In the genomic region with DNA sequence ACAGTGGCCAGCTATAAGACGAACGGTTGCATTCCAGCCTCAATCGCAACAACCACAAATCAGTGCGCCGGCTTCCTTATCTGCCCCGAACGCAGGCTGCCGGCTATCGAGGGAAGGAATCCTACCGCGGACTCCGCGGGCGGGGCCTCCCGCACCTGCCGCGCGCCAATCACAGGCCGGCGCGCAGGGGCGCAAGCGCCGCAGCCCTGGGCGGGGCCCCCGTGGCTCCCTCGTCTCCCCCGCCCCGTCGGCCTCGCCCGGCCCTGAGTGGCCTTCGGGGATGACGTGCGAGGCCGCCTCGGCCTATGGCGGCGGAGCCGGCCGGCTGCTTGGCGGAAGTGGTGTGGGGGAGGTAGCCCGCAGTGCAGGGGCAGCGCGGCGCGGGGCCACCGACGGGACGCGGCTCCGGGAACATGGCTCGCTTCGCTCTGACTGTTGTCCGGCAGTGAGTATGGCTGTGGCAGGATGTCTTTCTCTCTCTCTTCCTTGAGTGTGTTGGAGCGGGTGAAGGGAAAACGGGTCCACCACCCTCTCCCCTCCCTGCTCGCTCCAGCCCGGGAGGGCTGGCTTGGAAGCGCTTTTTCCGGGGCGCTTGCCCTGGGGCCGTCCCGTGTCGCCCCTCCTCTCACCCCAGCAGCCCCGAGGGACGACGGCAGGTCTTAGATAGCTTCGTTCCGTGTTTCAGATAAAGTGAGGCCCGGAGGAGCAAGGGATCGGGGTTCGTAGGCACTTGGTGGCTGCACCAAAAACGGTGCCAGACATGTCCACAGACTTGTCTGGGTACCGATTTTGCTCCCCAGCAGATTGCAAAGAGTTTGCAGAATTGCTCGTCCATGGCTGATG, we compare ENCODE assay signal across 8 cellular contexts. TPM values are rescaled to one million over a fixed set of nuclear protein-coding genes. Genes with fewer than 3 reads are reported as not detected.
A peak's percentile ranks its signal among the peaks of the same experiment; 100 is the strongest.
DNase-seq lines count a peak whose midpoint lies in the region; ATAC-seq lines count a peak whose summit lies in the region.

A gene with protein sequence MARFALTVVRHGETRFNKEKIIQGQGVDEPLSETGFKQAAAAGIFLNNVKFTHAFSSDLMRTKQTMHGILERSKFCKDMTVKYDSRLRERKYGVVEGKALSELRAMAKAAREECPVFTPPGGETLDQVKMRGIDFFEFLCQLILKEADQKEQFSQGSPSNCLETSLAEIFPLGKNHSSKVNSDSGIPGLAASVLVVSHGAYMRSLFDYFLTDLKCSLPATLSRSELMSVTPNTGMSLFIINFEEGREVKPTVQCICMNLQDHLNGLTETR (plus strand): TSS at position 355 of the 843 bp plus-strand sequence. CDS start 59 bp downstream, at position 414.

- DNase-seq in COLO668 (lab: John Stamatoyannopoulos, UW; ENCODE audit: unreplicated experiment) (peak; percentile 96), HT-29 (ENCODE audit: low spot score) (peak; percentile 94), medulla oblongata (ENCODE audit: extremely low spot score) (peak; percentile 98)
- DNase-seq in NK-92 treated with Interleukin-12 subunit alpha and Interleukin-12 subunit beta, amount 100 ng/mL, for 24 hours (lab: John Stamatoyannopoulos, UW): peak; percentile 66
- peak; percentile 86 to 88 (median 87) for DNase-seq in effector memory CD4-positive, alpha-beta T cell
- DNase-seq in stimulated activated CD4-positive, alpha-beta T cell treated with anti-CD3 and anti-CD28 coated beads, TNF-alpha, amount 100 ng/mL, for 48 hours (ENCODE audit: low read depth in 3 of 3): peak; percentile 82 to 88 (median 86)

- CTCF ChIA-PET in activated CD8-positive, alpha-beta memory T cell treated with anti-CD3 and anti-CD28 coated beads for 36 hours (lab: Charles Lee): interaction anchor here (0.6 to 1.3 kb wide), 4 partner anchors 44 to 1652 kb away, joined by 3 read pairs; no protein-coding TSS in a partner anchor

- H3K4me1 ChIP-seq in effector memory CD4-positive, alpha-beta T cell (ENCODE audit: control insufficient read depth, insufficient read depth, low read length, poor library complexity, severe bottlenecking): peaks cover 8% of the 10 kb centered on the region

- no peaks in the 10 kb centered on the region for H3K9me3 ChIP-seq in effector memory CD4-positive, alpha-beta T cell (ENCODE audit: control insufficient read depth, low read length)

- ATAC-seq in GM21360 (IDR thresholded peaks at IDR 0.05; ENCODE audit: unreplicated experiment): peak; percentile 92

- peak within 1 kb of the TSS; percentile 82 for H3K27ac ChIP-seq in effector memory CD4-positive, alpha-beta T cell (ENCODE audit: insufficient read depth, low read length, poor library complexity, severe bottlenecking)

- H3K4me3 ChIP-seq in effector memory CD4-positive, alpha-beta T cell (ENCODE audit: insufficient read depth, low read depth, low read length, poor library complexity, severe bottlenecking): peak within 1 kb of the TSS; percentile 91

- no peaks in the 10 kb centered on the region for H3K36me3 ChIP-seq in effector memory CD4-positive, alpha-beta T cell (ENCODE audit: control insufficient read depth, insufficient read depth, low read length)

- no peaks in the 10 kb centered on the region for H3K27me3 ChIP-seq in effector memory CD4-positive, alpha-beta T cell (replicated peaks; ENCODE audit: control insufficient read depth, insufficient read depth, low read length, poor library complexity, severe bottlenecking)

- POLR2A ChIA-PET in activated CD8-positive, alpha-beta memory T cell treated with anti-CD3 and anti-CD28 coated beads for 36 hours (lab: Charles Lee): no interaction called here

RNA-seq across cellular contexts. Expression of the gene that starts here (rescaled TPM):
- 2.2 and 4.6 TPM in 2 replicates for total RNA-seq in HT-29 (2014; rRNA removed; shearing (Covaris generic))
- total RNA-seq in activated CD8-positive, alpha-beta memory T cell treated with anti-CD3 and anti-CD28 coated beads for 36 hours: 10 to 100 TPM; 18.9 to 20.2 TPM

Comparison
In these comparisons a context has a peak if more than half of its experiments do, and no peak if none do; other contexts are left out.
1. Peak in every context shown above with its lines: DNase-seq, ATAC-seq, H3K4me3 ChIP-seq and H3K27ac ChIP-seq.